ENCODE assay signal across 8 cellular contexts in genomic region chr15:31483053-31483923, GRCh38.
DNase-seq lines count a peak whose midpoint lies in the region; ATAC-seq and TF ChIP-seq lines count a peak whose summit lies in the region.

No MANE protein-coding gene starts in this region.

- peaks cover 20% of the 10 kb centered on the region for H3K27me3 Mint-ChIP-seq in glutamatergic neuron (ENCODE audit: unreplicated experiment)

- peaks cover 16% of the 10 kb centered on the region for H3K9me3 Mint-ChIP-seq in glutamatergic neuron (ENCODE audit: unreplicated experiment)

- DNase-seq in activated T-cell treated with anti-CD3 and anti-CD28 coated beads for 24 hours (ENCODE audit: low read depth) (peak; percentile 20), glutamatergic neuron (no peak), NCI-H2107 treated with DMSO at 0.1 percent for 48 hours (lab: John Stamatoyannopoulos, UW; ENCODE audit: unreplicated experiment) (no peak), NCI-H1417 (lab: John Stamatoyannopoulos, UW) (no peak)
- DNase-seq in stimulated activated CD4-positive, alpha-beta T cell treated with anti-CD3 and anti-CD28 coated beads, Interleukin-12 subunit alpha, Interleukin-12 subunit beta, amount 100 ng/mL, for 48 hours (ENCODE audit: low read depth in 2 of 3, low spot score in 1 of 3) = peak in 2 of 3 donors; percentile 58 to 59

- H3K36me3 Mint-ChIP-seq in glutamatergic neuron (ENCODE audit: unreplicated experiment) = peaks cover 19% of the 10 kb centered on the region

- peak; percentile 41 for ATAC-seq in GM18909 (IDR thresholded peaks at IDR 0.05; ENCODE audit: poor library complexity, unreplicated experiment)
- ATAC-seq in HG03095 (IDR thresholded peaks at IDR 0.05; ENCODE audit: unreplicated experiment) = no peak
- ATAC-seq in HG02981 (IDR thresholded peaks at IDR 0.05; ENCODE audit: unreplicated experiment) = no peak

- peak overlapping the region; percentile 77 for H3K4me3 Mint-ChIP-seq in glutamatergic neuron (ENCODE audit: unreplicated experiment)

- TF ChIP-seq CTCF in glutamatergic neuron (IDR thresholded peaks at IDR 0.05; ENCODE audit: partially characterized antibody, unreplicated experiment) = no peak

- H3K4me1 Mint-ChIP-seq in glutamatergic neuron (ENCODE audit: low read depth, unreplicated experiment) = peaks cover 29% of the 10 kb centered on the region

- no peak overlapping the region for H3K27ac Mint-ChIP-seq in glutamatergic neuron (ENCODE audit: unreplicated experiment)

Comparison
In these comparisons a context has a peak if more than half of its experiments do, and no peak if none do; other contexts are left out.
1. DNase-seq: peak in activated T-cell treated with anti-CD3 and anti-CD28 coated beads for 24 hours (single experiment) and stimulated activated CD4-positive, alpha-beta T cell treated with anti-CD3 and anti-CD28 coated beads, Interleukin-12 subunit alpha, Interleukin-12 subunit beta, amount 100 ng/mL, for 48 hours (2 of 3); none in glutamatergic neuron (single experiment), NCI-H2107 treated with DMSO at 0.1 percent for 48 hours (single experiment) and NCI-H1417 (0 of 3).